ENCODE assay signal across 8 cellular contexts in genomic region chr12:53200458-53201169, GRCh38. TPM values are rescaled to one million over a fixed set of nuclear protein-coding genes. Genes with fewer than 3 reads are reported as not detected.
DNase-seq lines count a peak whose midpoint lies in the region; ATAC-seq and TF ChIP-seq lines count a peak whose summit lies in the region.
"Had no signal": no experiment of that assay in that cellular context is flagged by ENCODE, and none has a peak within 500 bp of the region (broad histone marks: within the 10 kb centered on the region; RNA-seq: fewer than 3 reads in every experiment).

No MANE protein-coding gene starts in this region.

- H4K20me1 ChIP-seq in SU-DHL-6 (ENCODE audit: low read depth, low read length): no peaks in the 10 kb centered on the region
- no peaks in the 10 kb centered on the region for H4K20me1 ChIP-seq in neural progenitor cell (ENCODE audit: low read depth)

- peaks cover 12% of the 10 kb centered on the region for H3K4me1 Mint-ChIP-seq in neural progenitor cell

- H3K36me3 ChIP-seq in SU-DHL-6 (ENCODE audit: low read length) (no peaks in the 10 kb centered on the region; the same call in 1 of the 2 replicates), neural progenitor cell (no peaks in the 10 kb centered on the region), psoas muscle (ENCODE audit: insufficient read depth in 1 of 2, low read depth in 1 of 2) (no peaks in the 10 kb centered on the region)

- no peaks in the 10 kb centered on the region for H3K9me3 Mint-ChIP-seq in neural progenitor cell

- ATAC-seq in GM19035 (IDR thresholded peaks at IDR 0.05; ENCODE audit: unreplicated experiment): peak; percentile 52
- ATAC-seq in HG02759 (IDR thresholded peaks at IDR 0.05; ENCODE audit: unreplicated experiment): peak; percentile 64
- no peak for ATAC-seq in psoas muscle

- 82 to 87% (median 83%) methylated on average over 10 of the region's 10 CpGs for WGBS in psoas muscle, 3 donors

- H3K27ac ChIP-seq in SU-DHL-6 (ENCODE audit: low read depth, low read length) (peak overlapping the region; percentile 96), neural progenitor cell (no peak overlapping the region), psoas muscle (no peak overlapping the region)

- H3K27ac Mint-ChIP-seq in neural progenitor cell: peak overlapping the region; percentile 32

- H3K79me2 ChIP-seq in SU-DHL-6 (ENCODE audit: insufficient read depth, low read length) (peaks cover 40% of the 10 kb centered on the region), neural progenitor cell (ENCODE audit: low read depth) (no peaks in the 10 kb centered on the region)

- H3K9ac ChIP-seq in SU-DHL-6 (ENCODE audit: low read length): peak overlapping the region; percentile 49
- no peak overlapping the region for H3K9ac ChIP-seq in neural progenitor cell

- no peaks in the 10 kb centered on the region for H3K27me3 ChIP-seq in SU-DHL-6 (ENCODE audit: low read length)
- H3K27me3 ChIP-seq in neural progenitor cell: peaks cover 66% of the 10 kb centered on the region
- H3K27me3 ChIP-seq in psoas muscle (ENCODE audit: insufficient read depth in 3 of 3, low read length in 2 of 3): no peaks in the 10 kb centered on the region

- peaks cover 54% of the 10 kb centered on the region for H3F3A ChIP-seq in SU-DHL-6 (ENCODE audit: insufficient read depth)
- no peaks in the 10 kb centered on the region for H3F3A ChIP-seq in neural progenitor cell (ENCODE audit: low read depth)

- H3K4me1 ChIP-seq in neural progenitor cell: no peaks in the 10 kb centered on the region
- H3K4me1 ChIP-seq in psoas muscle: no peaks in the 10 kb centered on the region

- intact Hi-C loops in psoas muscle (cut with DNase I): no loop called here

- TF ChIP-seq CTCF in SU-DHL-6 (IDR thresholded peaks at IDR 0.05; ENCODE audit: insufficient read depth, low read length, poor library complexity, severe bottlenecking) (no peak), neural progenitor cell (IDR thresholded peaks at IDR 0.05) (no peak), psoas muscle (IDR thresholded peaks at IDR 0.05) (no peak)

- H3K4me3 ChIP-seq in SU-DHL-6 (ENCODE audit: insufficient read depth, low read length, poor library complexity, severe bottlenecking): peak overlapping the region; percentile 28
- no peak overlapping the region for H3K4me3 ChIP-seq in neural progenitor cell
- no peak overlapping the region for H3K4me3 ChIP-seq in psoas muscle

- DNase-seq in neural progenitor cell (ENCODE audit: low spot score) (no peak), psoas muscle (no peak), HT-29 (ENCODE audit: low spot score) (no peak), CD1c-positive myeloid dendritic cell (ENCODE audit: extremely low spot score) (no peak)

- H3K4me2 ChIP-seq in SU-DHL-6 (ENCODE audit: low read depth, low read length, poor library complexity, severe bottlenecking) (peak overlapping the region; percentile 74), neural progenitor cell (no peak overlapping the region)

- H2AFZ ChIP-seq in SU-DHL-6 (ENCODE audit: low read depth, low read length, severe bottlenecking) (no peak overlapping the region), neural progenitor cell (replicated peaks) (no peak overlapping the region)

- H3K9me3 ChIP-seq in SU-DHL-6 (ENCODE audit: insufficient read depth, low read length): no peaks in the 10 kb centered on the region
- no peaks in the 10 kb centered on the region for H3K9me3 ChIP-seq in neural progenitor cell (ENCODE audit: low read depth)
- no peaks in the 10 kb centered on the region for H3K9me3 ChIP-seq in psoas muscle

- H3K27me3 Mint-ChIP-seq in neural progenitor cell (ENCODE audit: insufficient read depth, low read depth): peaks cover 26% of the 10 kb centered on the region

- H3K9me2 ChIP-seq in SU-DHL-6 (replicated peaks; ENCODE audit: insufficient read depth, low read length): no peaks in the 10 kb centered on the region

- peak overlapping the region; percentile 5 for H3K4me3 Mint-ChIP-seq in neural progenitor cell

- H3K36me3 Mint-ChIP-seq in neural progenitor cell: no peaks in the 10 kb centered on the region

RNA-seq across cellular contexts. Expression of gene ITGB7, which starts 6.4 kb away (rescaled TPM):
- total RNA-seq in neural progenitor cell (ENCODE audit: low replicate concordance) (0.43 TPM in 1 of 2 replicates, not detected in the other), psoas muscle (1 to 10 TPM in 2 of 4 donors, under 1 TPM in 2; 0.40 to 1.6 (median 0.94) TPM)
- under 1 TPM; 0.19 to 0.73 (median 0.35) TPM for polyA plus RNA-seq in psoas muscle
- 8.1 and 11.4 TPM in 2 replicates for total RNA-seq in HT-29 (2014; rRNA removed; shearing (Covaris generic))
- total RNA-seq: glomerular endothelial cell had no signal

RNA-seq across cellular contexts. Expression of gene CSAD, which starts 19.9 kb away (rescaled TPM):
- total RNA-seq in neural progenitor cell (ENCODE audit: low replicate concordance) (26.9 and 33.0 TPM in 2 replicates), psoas muscle (1 to 10 TPM; 3.9 to 6.6 (median 5.9) TPM)
- polyA plus RNA-seq in psoas muscle: 1 to 10 TPM; 5.5 to 7.8 (median 6.8) TPM
- total RNA-seq in HT-29 (2014; rRNA removed; shearing (Covaris generic)): 14.7 and 16.3 TPM in 2 replicates

RNA-seq across cellular contexts. Expression of gene ZNF740, which starts 20.1 kb away (rescaled TPM):
- total RNA-seq in neural progenitor cell (ENCODE audit: low replicate concordance) (38.4 and 40.4 TPM in 2 replicates), psoas muscle (10 to 100 TPM; 15.7 to 22.8 (median 19.8) TPM)
- polyA plus RNA-seq in psoas muscle: 1 to 10 TPM; 3.3 to 8.8 (median 4.7) TPM
- 8.1 and 8.8 TPM in 2 replicates for total RNA-seq in HT-29 (2014; rRNA removed; shearing (Covaris generic))

RNA-seq across cellular contexts. Expression of gene RARG, which starts 31.4 kb away (rescaled TPM):
- total RNA-seq in neural progenitor cell (ENCODE audit: low replicate concordance): 17.0 and 30.9 TPM in 2 replicates
- 10 to 100 TPM in 1 of 4 donors, 1 to 10 TPM in 3; 5.0 to 10.7 (median 6.2) TPM for total RNA-seq in psoas muscle
- polyA plus RNA-seq in psoas muscle: 10 to 100 TPM in 1 of 3 donors, 1 to 10 TPM in 2; 3.7 to 10.8 (median 8.2) TPM
- 89.7 and 92.5 TPM in 2 replicates for total RNA-seq in HT-29 (2014; rRNA removed; shearing (Covaris generic))

Comparison
In these comparisons a context has a peak if more than half of its experiments do, and no peak if none do; other contexts are left out.
1. ATAC-seq: peak in GM19035 (single experiment) and HG02759 (single experiment); none in psoas muscle (0 of 4).